ENCODE assay signal across 6 cellular contexts in genomic region chr19:7916137-7916907, GRCh38. TPM values are rescaled to one million over a fixed set of nuclear protein-coding genes. Genes with fewer than 3 reads are reported as not detected.
A peak's percentile ranks its signal among the peaks of the same experiment; 100 is the strongest.
DNase-seq lines count a peak whose midpoint lies in the region; ATAC-seq and TF ChIP-seq lines count a peak whose summit lies in the region.

No MANE protein-coding gene starts in this region.

- peaks cover 6 to 20% (median 16%) of the 10 kb centered on the region in 9 donors for H3K36me3 ChIP-seq in heart left ventricle
- peaks cover 3% of the 10 kb centered on the region for H3K36me3 ChIP-seq in mesendoderm (ENCODE audit: control insufficient read depth, insufficient read depth, low read length)

- DNase-seq in heart left ventricle (peak in 1 of 5 donors; percentile 63), left cardiac atrium (no peak), mesendoderm (peak; percentile 29), NCI-H2029 (lab: John Stamatoyannopoulos, UW) (no peak)
- peak in 3 of 4 experiments; percentile 19 to 44 (median 31) for DNase-seq in activated naive CD4-positive, alpha-beta T cell (lab: John Stamatoyannopoulos, UW)

- no peak overlapping the region for H2AK5ac ChIP-seq in mesendoderm (ENCODE audit: low read length)

- peaks cover under 1 to 55% (median 28%) of the 10 kb centered on the region in 12 donors for H3K4me1 ChIP-seq in heart left ventricle
- peaks cover 2% of the 10 kb centered on the region for H3K4me1 ChIP-seq in mesendoderm (ENCODE audit: control insufficient read depth, low read depth, low read length)

- H3K4me3 ChIP-seq in heart left ventricle, result peak overlapping the region; percentile 7 to 56 (median 38)
- no peak overlapping the region for H3K4me3 ChIP-seq in mesendoderm (ENCODE audit: low read length)

- peak overlapping the region; percentile 40 for H3K9ac ChIP-seq in mesendoderm (ENCODE audit: low read length)

- no peaks in the 10 kb centered on the region for H3K79me1 ChIP-seq in mesendoderm (ENCODE audit: low read length)

- H3K27me3 ChIP-seq in heart left ventricle, result peaks cover 16 to 51% (median 33%) of the 10 kb centered on the region in 9 donors
- peaks cover 19% of the 10 kb centered on the region for H3K27me3 ChIP-seq in mesendoderm (ENCODE audit: insufficient read depth, low read length, poor library complexity)

- no peak overlapping the region for H2BK120ac ChIP-seq in mesendoderm (ENCODE audit: low read depth, low read length)

- H2BK15ac ChIP-seq in mesendoderm (replicated peaks; ENCODE audit: low read depth), result no peak overlapping the region

- 0 to 2% (median 1%) methylated on average over 22 to 90 of the region's 90 CpGs for WGBS in heart left ventricle, 4 donors
- WGBS in mesendoderm (ENCODE audit: extremely low coverage, insufficient coverage, low lambda C conversion rate), result no CpG with 5 or more reads among the region's 90 CpGs

- H4K8ac ChIP-seq in mesendoderm (ENCODE audit: low read depth, low read length), result no peak overlapping the region

- TF ChIP-seq CTCF in heart left ventricle (IDR thresholded peaks at IDR 0.05), result no peak

- H3K23ac ChIP-seq in mesendoderm (ENCODE audit: low read length), result peak overlapping the region; percentile 2

- H3K4ac ChIP-seq in mesendoderm (ENCODE audit: low read depth, low read length), result no peak overlapping the region

- no peaks in the 10 kb centered on the region for H3K9me3 ChIP-seq in heart left ventricle

- H3K18ac ChIP-seq in mesendoderm (ENCODE audit: low read length), result no peak overlapping the region

- H3K56ac ChIP-seq in mesendoderm (ENCODE audit: low read length), result peak overlapping the region; percentile 67

- H4K5ac ChIP-seq in mesendoderm (ENCODE audit: low read length), result no peak overlapping the region

- intact Hi-C loops in heart left ventricle (cut with DNase I), result no loop called here
- intact Hi-C loops in left cardiac atrium (cut with DNase I), result no loop called here

- H3K79me2 ChIP-seq in mesendoderm (ENCODE audit: control insufficient read depth, insufficient read depth, low read length), result no peaks in the 10 kb centered on the region

- no peak overlapping the region for H2BK5ac ChIP-seq in mesendoderm (ENCODE audit: low read length)

- H3K4me2 ChIP-seq in mesendoderm (ENCODE audit: low read length), result peak overlapping the region; percentile 37

- H3K27ac ChIP-seq in heart left ventricle (peak overlapping the region in 5 of 12 donors; percentile 24 to 80 (median 75)), mesendoderm (ENCODE audit: low read depth, low read length) (no peak overlapping the region)

- ATAC-seq in heart left ventricle (no peak), left cardiac atrium (no peak), GM21390 (IDR thresholded peaks at IDR 0.05; ENCODE audit: unreplicated experiment) (no peak)

- TF ChIP-seq POLR2A in heart left ventricle (IDR thresholded peaks at IDR 0.05), result no peak

RNA-seq across cellular contexts. Expression of gene TGFBR3L, which starts 1.7 kb away (rescaled TPM):
- total RNA-seq in heart left ventricle (10 to 100 TPM in 2 of 9 donors, 1 to 10 TPM in 7; 3.6 to 41.2 (median 8.0) TPM), left cardiac atrium (10 to 100 TPM in 1 of 2 donors, 1 to 10 TPM in 1; 9.7 to 13.6 TPM)
- 1 to 10 TPM in 1 of 2 donors, under 1 TPM in 1; 0.76 to 3.5 TPM for polyA plus RNA-seq in heart left ventricle
- polyA plus RNA-seq in mesendoderm (2013, experiment 1 of 2), result 0.69 TPM
- 0.69 TPM for polyA plus RNA-seq in mesendoderm (2013, experiment 2 of 2)

RNA-seq across cellular contexts. Expression of gene SNAPC2, which starts 3.8 kb away (rescaled TPM):
- 10 to 100 TPM in 4 of 9 donors, 1 to 10 TPM in 5; 6.8 to 16.7 (median 9.3) TPM for total RNA-seq in heart left ventricle
- 10 to 100 TPM; 10.4 to 28.9 TPM for polyA plus RNA-seq in heart left ventricle
- total RNA-seq in left cardiac atrium, result 10 to 100 TPM in 1 of 2 donors, 1 to 10 TPM in 1; 9.6 to 13.9 TPM
- polyA plus RNA-seq in mesendoderm (2013, experiment 1 of 2), result 19.2 TPM
- 18.9 TPM for polyA plus RNA-seq in mesendoderm (2013, experiment 2 of 2)

RNA-seq across cellular contexts. Expression of gene CTXN1, which starts 9.6 kb away (rescaled TPM):
- total RNA-seq in heart left ventricle (1 to 10 TPM in 2 of 9 donors, under 1 TPM in 5, not detected in 2; 0.21 to 3.3 (median 0.32) TPM), left cardiac atrium (under 1 TPM; 0.91 to 0.97 TPM)
- polyA plus RNA-seq in heart left ventricle, result under 1 TPM in 1 of 2 donors, not detected in 1; 0.87 TPM
- 46.4 TPM for polyA plus RNA-seq in mesendoderm (2013, experiment 1 of 2)
- 47.0 TPM for polyA plus RNA-seq in mesendoderm (2013, experiment 2 of 2)

RNA-seq across cellular contexts. Expression of gene MAP2K7, which starts 12.6 kb away (rescaled TPM):
- 10 to 100 TPM; 11.6 to 26.6 (median 23.5) TPM for total RNA-seq in heart left ventricle
- 10 to 100 TPM; 22.2 to 35.5 TPM for polyA plus RNA-seq in heart left ventricle
- 10 to 100 TPM; 24.3 to 25.8 TPM for total RNA-seq in left cardiac atrium
- polyA plus RNA-seq in mesendoderm (2013, experiment 1 of 2), result 27.9 TPM
- 27.3 TPM for polyA plus RNA-seq in mesendoderm (2013, experiment 2 of 2)

RNA-seq across cellular contexts. Expression of gene TIMM44, which starts 27.1 kb away (rescaled TPM):
- 10 to 100 TPM; 55.9 to 99.9 (median 70.6) TPM for total RNA-seq in heart left ventricle
- polyA plus RNA-seq in heart left ventricle, result 100 to 1,000 TPM in 1 of 2 donors, 10 to 100 TPM in 1; 99.6 to 140 TPM
- total RNA-seq in left cardiac atrium, result 10 to 100 TPM; 70.6 to 73.8 TPM
- 97.4 TPM for polyA plus RNA-seq in mesendoderm (2013, experiment 1 of 2)
- 102 TPM for polyA plus RNA-seq in mesendoderm (2013, experiment 2 of 2)

Comparison
In these comparisons a context has a peak if more than half of its experiments do, and no peak if none do; other contexts are left out.
1. DNase-seq: peak in activated naive CD4-positive, alpha-beta T cell (3 of 4) and mesendoderm (single experiment); none in left cardiac atrium (single experiment) and NCI-H2029 (single experiment).